17 cellular contexts compared by ENCODE assay signal in genomic region chr22:46809153-46809885, GRCh38. TPM values are rescaled to one million over a fixed set of nuclear protein-coding genes. Genes with fewer than 3 reads are reported as not detected.
DNase-seq lines count a peak whose midpoint lies in the region; ATAC-seq, FAIRE-seq and TF ChIP-seq lines count a peak whose summit lies in the region.
"Had no signal": no experiment of that assay in that cellular context is flagged by ENCODE, and none has a peak within 500 bp of the region (broad histone marks: within the 10 kb centered on the region; RNA-seq: fewer than 3 reads in every experiment).

No MANE protein-coding gene starts in this region.

- no peak for TF ChIP-seq CTCF in right atrium auricular region (IDR thresholded peaks at IDR 0.05)
- TF ChIP-seq CTCF in kidney (IDR thresholded peaks at IDR 0.05; ENCODE audit: borderline replicate concordance, extremely low read depth, insufficient read depth): no peak
- TF ChIP-seq CTCF in body of pancreas (IDR thresholded peaks at IDR 0.05): no peak

- H3K27ac ChIP-seq in right atrium auricular region (no peak overlapping the region), kidney (ENCODE audit: low read depth in 2 of 2, low read length in 2 of 2) (no peak overlapping the region), body of pancreas (no peak overlapping the region)
- H3K27ac ChIP-seq: BLaER1 had no signal

- TF ChIP-seq POLR2A in body of pancreas (IDR thresholded peaks at IDR 0.05): no peak

- H3K4me3 ChIP-seq in right atrium auricular region (no peak overlapping the region), kidney (ENCODE audit: low read length in 2 of 2) (no peak overlapping the region), body of pancreas (no peak overlapping the region)
- H3K4me3 ChIP-seq: BLaER1, GM12878 had no signal

- ATAC-seq in Right ventricle myocardium superior (ENCODE audit: poor library complexity): no peak
- no peak for ATAC-seq in stimulated activated naive B cell treated with anti-CD40 and anti-IgM and Interleukin-4, amounts not matched to agents 10 μg/mL and 1 μg/mL and 100 μg/mL, for 72 hours (replicated peaks)
- no peak for ATAC-seq in body of pancreas
- no peak for ATAC-seq in stimulated activated memory B cell treated with anti-CD40 and anti-IgM and Interleukin-4, amounts not matched to agents 10 μg/mL and 1 μg/mL and 100 μg/mL, for 72 hours
- ATAC-seq: GM12878 had no signal

- peaks cover 47 to 68% of the 10 kb centered on the region in 2 donors for H3K36me3 Mint-ChIP-seq in stimulated activated naive B cell treated with anti-CD40 and anti-IgM and Interleukin-4, amounts not matched to agents 10 μg/mL and 1 μg/mL and 100 μg/mL, for 72 hours
- H3K36me3 Mint-ChIP-seq in stimulated activated memory B cell treated with anti-CD40 and anti-IgM and Interleukin-4, amounts not matched to agents 10 μg/mL and 1 μg/mL and 100 μg/mL, for 72 hours: peaks cover 69% of the 10 kb centered on the region

- no peak overlapping the region for H3K4me3 Mint-ChIP-seq in stimulated activated naive B cell treated with anti-CD40 and anti-IgM and Interleukin-4, amounts not matched to agents 10 μg/mL and 1 μg/mL and 100 μg/mL, for 72 hours
- no peak overlapping the region for H3K4me3 Mint-ChIP-seq in stimulated activated memory B cell treated with anti-CD40 and anti-IgM and Interleukin-4, amounts not matched to agents 10 μg/mL and 1 μg/mL and 100 μg/mL, for 72 hours
- H3K4me3 Mint-ChIP-seq: CD4-positive, CD25-positive, alpha-beta regulatory T cell; HFFc6 had no signal

- WGBS in body of pancreas, 2 donors: 99% methylated on average over 17 of the region's 17 CpGs

- DNase-seq in right atrium auricular region (ENCODE audit: low spot score) (peak; percentile 49), Right ventricle myocardium superior (no peak), kidney (peak; percentile 29), cerebellum (ENCODE audit: low spot score) (no peak), body of pancreas (no peak)
- DNase-seq in stimulated activated naive B cell treated with anti-CD40 and anti-IgM and Interleukin-4, amounts not matched to agents 10 μg/mL and 1 μg/mL and 100 μg/mL, for 72 hours: no peak
- DNase-seq: 8988T; AML-193; CD4-positive, CD25-positive, alpha-beta regulatory T cell; DMS79; HCEC 1CT; HFFc6 had no signal

- H3K4me1 ChIP-seq in right atrium auricular region (no peaks in the 10 kb centered on the region), kidney (ENCODE audit: control insufficient read depth in 1 of 2, insufficient read depth in 1 of 2, low read depth in 1 of 2, low read length in 2 of 2) (peaks cover 0 to 14% of the 10 kb centered on the region in 2 donors), body of pancreas (no peaks in the 10 kb centered on the region)

- H3K9me3 ChIP-seq in right atrium auricular region (no peaks in the 10 kb centered on the region), kidney (ENCODE audit: control insufficient read depth in 1 of 2, low read length in 2 of 2) (no peaks in the 10 kb centered on the region), body of pancreas (no peaks in the 10 kb centered on the region)
- H3K9me3 ChIP-seq: BLaER1 had no signal

- H3K27ac Mint-ChIP-seq in stimulated activated naive B cell treated with anti-CD40 and anti-IgM and Interleukin-4, amounts not matched to agents 10 μg/mL and 1 μg/mL and 100 μg/mL, for 72 hours: peak overlapping the region; percentile 47
- no peak overlapping the region for H3K27ac Mint-ChIP-seq in stimulated activated memory B cell treated with anti-CD40 and anti-IgM and Interleukin-4, amounts not matched to agents 10 μg/mL and 1 μg/mL and 100 μg/mL, for 72 hours
- H3K27ac Mint-ChIP-seq: HFFc6 had no signal

- H3K4me1 Mint-ChIP-seq in stimulated activated naive B cell treated with anti-CD40 and anti-IgM and Interleukin-4, amounts not matched to agents 10 μg/mL and 1 μg/mL and 100 μg/mL, for 72 hours: peaks cover 29 to 68% of the 10 kb centered on the region in 2 donors
- peaks cover 49% of the 10 kb centered on the region for H3K4me1 Mint-ChIP-seq in stimulated activated memory B cell treated with anti-CD40 and anti-IgM and Interleukin-4, amounts not matched to agents 10 μg/mL and 1 μg/mL and 100 μg/mL, for 72 hours

- no peaks in the 10 kb centered on the region for H3K9me3 Mint-ChIP-seq in stimulated activated naive B cell treated with anti-CD40 and anti-IgM and Interleukin-4, amounts not matched to agents 10 μg/mL and 1 μg/mL and 100 μg/mL, for 72 hours
- no peaks in the 10 kb centered on the region for H3K9me3 Mint-ChIP-seq in stimulated activated memory B cell treated with anti-CD40 and anti-IgM and Interleukin-4, amounts not matched to agents 10 μg/mL and 1 μg/mL and 100 μg/mL, for 72 hours
- H3K9me3 Mint-ChIP-seq: CD4-positive, CD25-positive, alpha-beta regulatory T cell; HFFc6 had no signal

- H3K27me3 ChIP-seq in right atrium auricular region: no peaks in the 10 kb centered on the region
- no peaks in the 10 kb centered on the region for H3K27me3 ChIP-seq in body of pancreas
- H3K27me3 ChIP-seq: BLaER1 had no signal

- FAIRE-seq in kidney (lab: Jason Lieb, UNC): no peak
- FAIRE-seq: GM12878, GM18507, HTR-8/SVneo had no signal

- H3K9ac ChIP-seq in kidney (ENCODE audit: low read length in 2 of 2): no peak overlapping the region
- H3K9ac ChIP-seq: BLaER1 had no signal

- intact Hi-C loops in Right ventricle myocardium superior (cut with DNase I) (no loop called here), kidney (cut with DNase I) (no loop called here), body of pancreas (cut with DNase I) (no loop called here)

- H3K36me3 ChIP-seq in right atrium auricular region: peaks cover 19% of the 10 kb centered on the region
- H3K36me3 ChIP-seq in kidney (ENCODE audit: control insufficient read depth in 1 of 2, insufficient read depth in 2 of 2, low read length in 2 of 2): peaks cover 2 to 7% of the 10 kb centered on the region in 2 donors
- H3K36me3 ChIP-seq in body of pancreas (replicated peaks in 1 of 2; ENCODE audit: insufficient read depth in 1 of 2, low read depth in 2 of 2): no peaks in the 10 kb centered on the region

- no peaks in the 10 kb centered on the region for H3K27me3 Mint-ChIP-seq in stimulated activated naive B cell treated with anti-CD40 and anti-IgM and Interleukin-4, amounts not matched to agents 10 μg/mL and 1 μg/mL and 100 μg/mL, for 72 hours
- H3K27me3 Mint-ChIP-seq in stimulated activated memory B cell treated with anti-CD40 and anti-IgM and Interleukin-4, amounts not matched to agents 10 μg/mL and 1 μg/mL and 100 μg/mL, for 72 hours: no peaks in the 10 kb centered on the region
- H3K27me3 Mint-ChIP-seq: CD4-positive, CD25-positive, alpha-beta regulatory T cell had no signal

RNA-seq across cellular contexts. Expression of gene TBC1D22A, which starts 46.9 kb away (rescaled TPM):
- total RNA-seq in right atrium auricular region (10 to 100 TPM; 11.5 to 15.4 TPM), Right ventricle myocardium superior (14.0 TPM), kidney (39.4 TPM), cerebellum (8.2 TPM), body of pancreas (10 to 100 TPM; 21.5 to 23.1 TPM)
- 24.6 TPM for polyA plus RNA-seq in kidney (ENCODE audit: insufficient read depth, low read depth, low replicate concordance)

Comparison
In these comparisons a context has a peak if more than half of its experiments do, and no peak if none do; other contexts are left out.
1. DNase-seq: peak in right atrium auricular region (single experiment) and kidney (single experiment); none in Right ventricle myocardium superior (single experiment), stimulated activated naive B cell treated with anti-CD40 and anti-IgM and Interleukin-4, amounts not matched to agents 10 μg/mL and 1 μg/mL and 100 μg/mL, for 72 hours (single experiment), cerebellum (single experiment) and body of pancreas (0 of 4).